Comparison of ENCODE assay signal across 8 cellular contexts in genomic region chr2:169573160-169573973, GRCh38. TPM values are rescaled to one million over a fixed set of nuclear protein-coding genes. Genes with fewer than 3 reads are reported as not detected.
DNase-seq lines count a peak whose midpoint lies in the region; ATAC-seq and TF ChIP-seq lines count a peak whose summit lies in the region.

FASTKD1 (minus strand) TSS chr2:169573865; CDS start chr2:169572029, 1,836 bp downstream.

- peak within 1 kb of the TSS; percentile 95 for H3K4me3 Mint-ChIP-seq in activated naive CD8-positive, alpha-beta T cell

- no peaks in the 10 kb centered on the region for H3K27me3 Mint-ChIP-seq in activated naive CD8-positive, alpha-beta T cell

- H3K4me3 ChIP-seq in GM08714 (ENCODE audit: low read length), result peak within 1 kb of the TSS; percentile 97
- H3K4me3 ChIP-seq in ovary, result peak within 1 kb of the TSS; percentile 47
- peak within 1 kb of the TSS in 2 of 3 donors; percentile 29 to 38 for H3K4me3 ChIP-seq in thyroid gland (replicated peaks in 1 of 3)

- H3K27ac ChIP-seq in ovary, result peak within 1 kb of the TSS in 1 of 2 donors; percentile 40
- peak within 1 kb of the TSS in 2 of 3 donors; percentile 52 to 58 for H3K27ac ChIP-seq in thyroid gland

- H3K4me1 ChIP-seq in ovary (ENCODE audit: insufficient read depth), result peaks cover 2% of the 10 kb centered on the region
- peaks cover 0 to 8% of the 10 kb centered on the region in 2 donors for H3K4me1 ChIP-seq in thyroid gland

- peak within 1 kb of the TSS; percentile 91 for H3K27ac Mint-ChIP-seq in activated naive CD8-positive, alpha-beta T cell

- H3K9me3 ChIP-seq in ovary (no peaks in the 10 kb centered on the region), thyroid gland (no peaks in the 10 kb centered on the region)

- peaks cover 20% of the 10 kb centered on the region for H3K4me1 Mint-ChIP-seq in activated naive CD8-positive, alpha-beta T cell (ENCODE audit: low read depth)

- H3K36me3 ChIP-seq in ovary (no peaks in the 10 kb centered on the region), thyroid gland (no peaks in the 10 kb centered on the region)

- intact Hi-C loops in head of caudate nucleus (cut with DNase I) (no loop called here), ovary (cut with DNase I) (no loop called here), thyroid gland (cut with DNase I) (no loop called here)

- H3K9me3 Mint-ChIP-seq in activated naive CD8-positive, alpha-beta T cell (ENCODE audit: low read depth), result no peaks in the 10 kb centered on the region

- TF ChIP-seq CTCF in ovary (IDR thresholded peaks at IDR 0.05) (no peak), thyroid gland (IDR thresholded peaks at IDR 0.05) (no peak)

- peak; percentile 83 for DNase-seq in NCI-H1092 (lab: John Stamatoyannopoulos, UW)
- peak; percentile 94 for DNase-seq in SKM-1 treated with dmso at 0.1 percent for 144 hours (lab: John Stamatoyannopoulos, UW; ENCODE audit: unreplicated experiment)
- peak; percentile 85 to 98 (median 94) for DNase-seq in head of caudate nucleus
- DNase-seq in ovary, result peak; percentile 77 to 88 (median 83)
- peak; percentile 85 to 90 for DNase-seq in thyroid gland

- TF ChIP-seq EP300 in ovary (IDR thresholded peaks at IDR 0.05), result no peak

- H3K27me3 ChIP-seq in ovary, result no peaks in the 10 kb centered on the region
- no peaks in the 10 kb centered on the region for H3K27me3 ChIP-seq in thyroid gland

- TF ChIP-seq POLR2A in ovary (IDR thresholded peaks at IDR 0.05) (no peak), thyroid gland (IDR thresholded peaks at IDR 0.05) (peak in 1 of 2 donors; percentile 45)

- ATAC-seq in HG02588 (IDR thresholded peaks at IDR 0.05; ENCODE audit: unreplicated experiment), result peak; percentile 99

- peaks cover 2% of the 10 kb centered on the region for H3K36me3 Mint-ChIP-seq in activated naive CD8-positive, alpha-beta T cell

- 1 to 2% (median 1%) methylated on average over 33 of the region's 33 CpGs for WGBS in ovary, 3 donors
- 1 to 2% methylated on average over 32 to 33 of the region's 33 CpGs for WGBS in thyroid gland, 2 donors

RNA-seq across cellular contexts. Expression of gene FASTKD1, which starts in this region (rescaled TPM):
- total RNA-seq in ovary (10 to 100 TPM in 2 of 7 donors, 1 to 10 TPM in 5; 3.6 to 14.1 (median 8.0) TPM), thyroid gland (10 to 100 TPM; 32.8 to 45.3 (median 34.3) TPM)
- polyA plus RNA-seq in ovary, result 1 to 10 TPM; 1.9 to 9.7 TPM

Comparison
In these comparisons a context has a peak if more than half of its experiments do, and no peak if none do; other contexts are left out.
1. H3K4me3 ChIP-seq: peak in every context shown above with its lines; median percentile 97 in GM08714; 47 in ovary; 34 in thyroid gland.